ENCODE assay signal across 7 cellular contexts in genomic region chr7:42045961-42046360, GRCh38.
"Had no signal": no experiment of that assay in that cellular context is flagged by ENCODE, and none has a peak within 500 bp of the region (broad histone marks: within the 10 kb centered on the region; RNA-seq: fewer than 3 reads in every experiment).

No MANE protein-coding gene starts in this region.

- H3K4me3 ChIP-seq: GM23248 had no signal

- H3K27ac ChIP-seq: GM23248, HL-60 had no signal

- DNase-seq: H9, HCEC 1CT, KBM-7 had no signal

- H3K4me3 Mint-ChIP-seq: H9, IgD-negative memory B cell had no signal

- H3K9me3 Mint-ChIP-seq: H9, IgD-negative memory B cell had no signal

- H3K27ac Mint-ChIP-seq: H9, IgD-negative memory B cell had no signal

- H3K9ac ChIP-seq: GM23248 had no signal

- H3K36me3 Mint-ChIP-seq: IgD-negative memory B cell had no signal

- H3K4me1 Mint-ChIP-seq: IgD-negative memory B cell had no signal

- H2AFZ ChIP-seq: GM23248 had no signal

- ATAC-seq: HepG2 had no signal
